In genomic region chr1:205313681-205314308, GRCh38 we compare ENCODE assay signal across 8 cellular contexts. TPM values are rescaled to one million over a fixed set of nuclear protein-coding genes. Genes with fewer than 3 reads are reported as not detected.
DNase-seq lines count a peak whose midpoint lies in the region; ATAC-seq and TF ChIP-seq lines count a peak whose summit lies in the region.

No MANE protein-coding gene starts in this region.

- DNase-seq in GM03348 (ENCODE audit: low spot score), result peak; percentile 72
- DNase-seq in activated CD4-positive, alpha-beta T cell treated with anti-CD3 and anti-CD28 coated beads, Interleukin-2, amount 50 U/mL, for 48 hours, result peak; percentile 34 to 41
- no peak for DNase-seq in epithelial cell of prostate (ENCODE audit: low read depth, low spot score)
- DNase-seq in mucosa of gallbladder (ENCODE audit: low spot score), result peak; percentile 67
- DNase-seq in transverse colon, result peak; percentile 49
- DNase-seq in DMS 273 (lab: John Stamatoyannopoulos, UW; ENCODE audit: unreplicated experiment), result no peak
- no peak for DNase-seq in coronary artery (ENCODE audit: low spot score)

- TF ChIP-seq CTCF in transverse colon (IDR thresholded peaks at IDR 0.05) (no peak), coronary artery (IDR thresholded peaks at IDR 0.05) (no peak)

- H3K9me3 ChIP-seq in transverse colon, result no peaks in the 10 kb centered on the region

- intact Hi-C loops in transverse colon (cut with DNase I; ENCODE audit: low total_unique reads), result no loop called here

- H3K27me3 ChIP-seq in transverse colon, result no peaks in the 10 kb centered on the region

- no peak for TF ChIP-seq EP300 in transverse colon (IDR thresholded peaks at IDR 0.05; ENCODE audit: low read depth)

- H3K4me3 ChIP-seq in transverse colon, result peak overlapping the region in 1 of 4 donors; percentile 17
- no peak overlapping the region for H3K4me3 ChIP-seq in coronary artery

- in situ Hi-C loops in transverse colon (cut with MboI; ENCODE audit: low pct_ligation_motif_present in 1 of 4, low pct_unique_long_range_greater_than_20kb in 1 of 4, low sequenced_read_pairs in 3 of 4), result no loop called here

- ATAC-seq in HG03460 (IDR thresholded peaks at IDR 0.05; ENCODE audit: unreplicated experiment), result peak; percentile 65

- WGBS in transverse colon (ENCODE audit: low coverage in 1 of 2), 2 donors, result 27 to 28% methylated on average over 6 to 18 of the region's 18 CpGs

- no peak for TF ChIP-seq POLR2A in transverse colon (IDR thresholded peaks at IDR 0.05)

- H3K4me1 ChIP-seq in transverse colon, result peaks cover 41 to 94% (median 62%) of the 10 kb centered on the region in 4 donors

- peaks cover 0 to 6% (median 2%) of the 10 kb centered on the region in 4 donors for H3K36me3 ChIP-seq in transverse colon

- H3K27ac ChIP-seq in epithelial cell of prostate (peak overlapping the region; percentile 97), transverse colon (peak overlapping the region; percentile 84 to 93 (median 90)), coronary artery (peak overlapping the region in 1 of 2 donors; percentile 55)

RNA-seq across cellular contexts. Expression of gene NUAK2, which starts 7.8 kb away (rescaled TPM):
- total RNA-seq in mucosa of gallbladder (6.7 TPM), transverse colon (10 to 100 TPM; 12.5 to 46.8 (median 24.4) TPM)

RNA-seq across cellular contexts. Expression of gene KLHDC8A, which starts 42.9 kb away (rescaled TPM):
- total RNA-seq in mucosa of gallbladder (2.2 TPM), transverse colon (under 1 TPM in 2 of 4 donors, not detected in 2; 0.32 to 0.41 TPM)

Comparison
In these comparisons a context has a peak if more than half of its experiments do, and no peak if none do; other contexts are left out.
1. DNase-seq: peak in GM03348 (single experiment), activated CD4-positive, alpha-beta T cell treated with anti-CD3 and anti-CD28 coated beads, Interleukin-2, amount 50 U/mL, for 48 hours (2 of 2), mucosa of gallbladder (single experiment) and transverse colon (single experiment); none in epithelial cell of prostate (single experiment), DMS 273 (single experiment) and coronary artery (single experiment).